In the genomic region with DNA sequence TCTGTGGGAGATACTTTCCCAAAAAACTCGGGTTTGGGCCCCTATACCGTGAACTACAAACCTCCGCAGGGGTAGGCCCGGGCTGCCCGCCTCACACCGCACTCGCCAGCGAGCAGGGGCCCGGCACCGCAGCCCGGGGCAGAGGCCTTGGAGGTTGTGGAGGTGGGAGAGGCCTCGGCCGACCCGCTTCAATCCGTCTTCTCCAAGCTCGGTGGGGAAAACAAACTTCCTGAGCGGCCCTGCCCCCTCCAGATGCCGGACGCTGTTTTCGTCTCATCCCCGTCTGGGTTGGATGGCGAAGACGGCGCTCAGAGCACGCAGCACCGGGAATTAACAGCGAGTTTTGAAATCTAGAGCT, we compare ENCODE assay signal across 8 cellular contexts. TPM values are rescaled to one million over a fixed set of nuclear protein-coding genes. Genes with fewer than 3 reads are reported as not detected.
DNase-seq lines count a peak whose midpoint lies in the region; ATAC-seq and TF ChIP-seq lines count a peak whose summit lies in the region.

No MANE protein-coding gene starts in this region.

- no peak overlapping the region for H2BK15ac ChIP-seq in mesenchymal stem cell (ENCODE audit: low read depth, poor library complexity, severe bottlenecking)

- H3K4me2 ChIP-seq in mesenchymal stem cell (ENCODE audit: low read length, poor library complexity, severe bottlenecking): peak overlapping the region; percentile 100

- H2BK5ac ChIP-seq in mesenchymal stem cell (ENCODE audit: low read depth, low read length, poor library complexity, severe bottlenecking): no peak overlapping the region

- H3K27me3 ChIP-seq in WERI-Rb-1 (ENCODE audit: insufficient read depth, low read depth, severe bottlenecking): no peaks in the 10 kb centered on the region
- H3K27me3 ChIP-seq in mesenchymal stem cell (ENCODE audit: control insufficient read depth in 1 of 2, insufficient read depth in 1 of 2, low read length in 2 of 2): no peaks in the 10 kb centered on the region

- TF ChIP-seq CTCF in AG09309 (IDR thresholded peaks at IDR 0.05; ENCODE audit: control insufficient read depth, insufficient read depth, low read depth, low read length, missing control alignments): no peak
- TF ChIP-seq CTCF in WERI-Rb-1 (IDR thresholded peaks at IDR 0.05; ENCODE audit: low read depth, low read length): no peak
- TF ChIP-seq CTCF in coronary artery (IDR thresholded peaks at IDR 0.05): no peak

- peak overlapping the region in 1 of 2 experiments; percentile 84 for H3K14ac ChIP-seq in mesenchymal stem cell (ENCODE audit: low read length in 2 of 2)

- 5% methylated on average over 27 of the region's 27 CpGs for WGBS in mesenchymal stem cell

- ATAC-seq in GM19324 (IDR thresholded peaks at IDR 0.05; ENCODE audit: low FRiP score, unreplicated experiment) (peak; percentile 28), HG03196 (IDR thresholded peaks at IDR 0.05; ENCODE audit: unreplicated experiment) (peak; percentile 23)

- H3K4me3 ChIP-seq in AG09309 (ENCODE audit: control insufficient read depth, low read depth, low read length) (peak overlapping the region; percentile 89), WERI-Rb-1 (ENCODE audit: low read depth, low read length) (peak overlapping the region; percentile 60), coronary artery (peak overlapping the region; percentile 89), mesenchymal stem cell (ENCODE audit: insufficient read depth in 1 of 2, low read depth in 1 of 2, low read length in 2 of 2) (peak overlapping the region; percentile 84 to 86)

- H3K23ac ChIP-seq in mesenchymal stem cell (ENCODE audit: low read length in 2 of 2): peak overlapping the region in 1 of 2 experiments; percentile 69

- no peak overlapping the region for H2AK5ac ChIP-seq in mesenchymal stem cell (ENCODE audit: low read length, severe bottlenecking)

- H3K9me3 ChIP-seq in WERI-Rb-1 (ENCODE audit: severe bottlenecking): peaks cover 8% of the 10 kb centered on the region
- H3K9me3 ChIP-seq in mesenchymal stem cell (ENCODE audit: control insufficient read depth, low read length): no peaks in the 10 kb centered on the region

- DNase-seq in AG09309 (ENCODE audit: low read depth): no peak
- DNase-seq in WERI-Rb-1: peak; percentile 45
- DNase-seq in coronary artery (ENCODE audit: low spot score): no peak
- DNase-seq in mesenchymal stem cell: no peak
- peak; percentile 54 for DNase-seq in stimulated activated naive CD4-positive, alpha-beta T cell treated with Interleukin-2 at 50 U/mL for 16 hours (lab: John Stamatoyannopoulos, UW)
- DNase-seq in superior temporal gyrus (ENCODE audit: extremely low spot score): no peak

- H4K8ac ChIP-seq in mesenchymal stem cell (ENCODE audit: low read length): peak overlapping the region; percentile 9

- peaks cover 4% of the 10 kb centered on the region for H3K79me1 ChIP-seq in mesenchymal stem cell (replicated peaks; ENCODE audit: low read length, poor library complexity, severe bottlenecking)

- H3K4ac ChIP-seq in mesenchymal stem cell (ENCODE audit: low read depth in 1 of 2, low read length in 2 of 2): peak overlapping the region in 1 of 2 experiments; percentile 49

- peak overlapping the region in 1 of 2 experiments; percentile 76 for H3K18ac ChIP-seq in mesenchymal stem cell (ENCODE audit: low read depth in 1 of 2, low read length in 2 of 2)

- H2AFZ ChIP-seq in mesenchymal stem cell (ENCODE audit: low read depth, low read length): peak overlapping the region; percentile 2

- no peak overlapping the region for H2BK120ac ChIP-seq in mesenchymal stem cell (ENCODE audit: low read depth, low read length)

- peaks cover 6% of the 10 kb centered on the region for H3K4me1 ChIP-seq in mesenchymal stem cell (ENCODE audit: control insufficient read depth, insufficient read depth, low read depth, low read length)

- peak overlapping the region; percentile 91 for H3K9ac ChIP-seq in mesenchymal stem cell (ENCODE audit: low read length)

- H3K36me3 ChIP-seq in WERI-Rb-1: no peaks in the 10 kb centered on the region
- H3K36me3 ChIP-seq in mesenchymal stem cell (ENCODE audit: control insufficient read depth in 1 of 2, insufficient read depth in 2 of 2, low read depth in 1 of 2, low read length in 2 of 2): peaks cover 2 to 9% of the 10 kb centered on the region in 2 experiments

- H2BK12ac ChIP-seq in mesenchymal stem cell (ENCODE audit: low read length in 2 of 2): no peak overlapping the region

- peak overlapping the region; percentile 52 for H3K27ac ChIP-seq in WERI-Rb-1
- peak overlapping the region; percentile 30 to 71 for H3K27ac ChIP-seq in coronary artery
- no peak overlapping the region for H3K27ac ChIP-seq in mesenchymal stem cell (ENCODE audit: low read length, poor library complexity, severe bottlenecking)

- H4K91ac ChIP-seq in mesenchymal stem cell (ENCODE audit: low read length): no peak overlapping the region

RNA-seq across cellular contexts. Expression of a gene that starts 0.4 kb away (rescaled TPM):
- 5.4 TPM for polyA plus RNA-seq in mesenchymal stem cell (2013, experiment 1 of 2)
- polyA plus RNA-seq in mesenchymal stem cell (2013, experiment 2 of 2): 6.1 TPM

Comparison
In these comparisons a context has a peak if more than half of its experiments do, and no peak if none do; other contexts are left out.
1. DNase-seq: peak in WERI-Rb-1 (single experiment) and stimulated activated naive CD4-positive, alpha-beta T cell treated with Interleukin-2 at 50 U/mL for 16 hours (single experiment); none in AG09309 (single experiment), coronary artery (single experiment), mesenchymal stem cell (single experiment) and superior temporal gyrus (single experiment).
2. Peak in every context shown above with its lines, with median percentiles within 50 percentile points of each other: H3K4me3 ChIP-seq.